Comparison of ENCODE assay signal across 1 cellular context in genomic region chr16:56866955-56867830, GRCh38.
A peak's percentile ranks its signal among the peaks of the same experiment; 100 is the strongest.
TF ChIP-seq lines count a peak whose summit lies in the region.

No MANE protein-coding gene starts in this region.

TF ChIP-seq in HEK293, 187 proteins besides CTCF, POLR2A, EP300 and RAD21:
- TF ChIP-seq, protein P1, sequence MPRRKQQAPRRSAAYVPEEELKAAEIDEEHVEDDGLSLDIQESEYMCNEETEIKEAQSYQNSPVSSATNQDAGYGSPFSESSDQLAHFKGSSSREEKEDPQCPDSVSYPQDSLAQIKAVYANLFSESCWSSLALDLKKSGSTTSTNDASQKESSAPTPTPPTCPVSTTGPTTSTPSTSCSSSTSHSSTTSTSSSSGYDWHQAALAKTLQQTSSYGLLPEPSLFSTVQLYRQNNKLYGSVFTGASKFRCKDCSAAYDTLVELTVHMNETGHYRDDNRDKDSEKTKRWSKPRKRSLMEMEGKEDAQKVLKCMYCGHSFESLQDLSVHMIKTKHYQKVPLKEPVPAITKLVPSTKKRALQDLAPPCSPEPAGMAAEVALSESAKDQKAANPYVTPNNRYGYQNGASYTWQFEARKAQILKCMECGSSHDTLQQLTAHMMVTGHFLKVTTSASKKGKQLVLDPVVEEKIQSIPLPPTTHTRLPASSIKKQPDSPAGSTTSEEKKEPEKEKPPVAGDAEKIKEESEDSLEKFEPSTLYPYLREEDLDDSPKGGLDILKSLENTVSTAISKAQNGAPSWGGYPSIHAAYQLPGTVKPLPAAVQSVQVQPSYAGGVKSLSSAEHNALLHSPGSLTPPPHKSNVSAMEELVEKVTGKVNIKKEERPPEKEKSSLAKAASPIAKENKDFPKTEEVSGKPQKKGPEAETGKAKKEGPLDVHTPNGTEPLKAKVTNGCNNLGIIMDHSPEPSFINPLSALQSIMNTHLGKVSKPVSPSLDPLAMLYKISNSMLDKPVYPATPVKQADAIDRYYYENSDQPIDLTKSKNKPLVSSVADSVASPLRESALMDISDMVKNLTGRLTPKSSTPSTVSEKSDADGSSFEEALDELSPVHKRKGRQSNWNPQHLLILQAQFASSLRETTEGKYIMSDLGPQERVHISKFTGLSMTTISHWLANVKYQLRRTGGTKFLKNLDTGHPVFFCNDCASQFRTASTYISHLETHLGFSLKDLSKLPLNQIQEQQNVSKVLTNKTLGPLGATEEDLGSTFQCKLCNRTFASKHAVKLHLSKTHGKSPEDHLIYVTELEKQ (tag by site-specific recombination; IDR thresholded peaks at IDR 0.05; ENCODE audit: borderline replicate concordance): no peak
- TF ChIP-seq ZNF660 (tag by site-specific recombination; IDR thresholded peaks at IDR 0.05): 0 out of 2 replicates have a peak, but pooled peaks have one; percentile 38
- TF ChIP-seq ZSCAN23 (tag by site-specific recombination; IDR thresholded peaks at IDR 0.05): no peak
- TF ChIP-seq ZNF654 (tag by site-specific recombination; IDR thresholded peaks at IDR 0.05; ENCODE audit: low read depth): peak; percentile 49
- no peak for TF ChIP-seq ZNF677 (tag by site-specific recombination; IDR thresholded peaks at IDR 0.05)
